ENCODE assay signal across 24 cellular contexts in the genomic region with DNA sequence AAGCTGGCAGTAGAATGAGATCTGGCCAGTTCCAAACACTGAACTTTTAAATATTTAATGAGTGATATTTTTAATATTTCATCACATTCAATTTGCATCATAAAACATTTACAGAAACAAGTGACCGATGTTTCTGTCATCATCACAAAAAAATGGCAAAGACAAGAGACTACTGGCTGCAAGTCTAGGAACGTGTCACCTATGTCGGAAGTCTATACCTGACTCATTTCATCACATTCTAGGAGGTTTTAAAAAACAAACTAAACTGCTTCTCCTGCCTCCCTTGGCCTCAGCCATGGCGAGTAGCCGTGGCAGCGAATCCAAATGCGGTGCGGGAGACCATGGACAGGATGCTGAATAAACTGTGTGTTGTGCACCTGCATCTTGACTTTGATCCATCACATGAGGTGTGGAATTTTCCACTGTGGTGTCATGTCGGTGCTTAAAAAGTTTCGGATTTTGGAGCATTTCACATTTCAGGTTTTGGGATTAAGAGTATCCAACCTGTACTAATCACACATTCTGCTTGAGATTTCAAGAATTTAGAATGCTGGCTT.
"Had no signal": no experiment of that assay in that cellular context is flagged by ENCODE, and none has a peak within 500 bp of the region (broad histone marks: within the 10 kb centered on the region; RNA-seq: fewer than 3 reads in every experiment).

No MANE protein-coding gene starts in this region.

- H3K27me3 Mint-ChIP-seq: activated naive CD4-positive, alpha-beta T cell treated with anti-CD3 and anti-CD28 coated beads, Interleukin-2, amount 50 U/mL, for 24 hours; brain; naive thymus-derived CD8-positive, alpha-beta T cell; progenitor cell of endocrine pancreas had no signal

- H3K4me1 Mint-ChIP-seq: endodermal cell, mesothelial cell of epicardium had no signal

- H3K4me3 Mint-ChIP-seq: activated naive CD4-positive, alpha-beta T cell treated with anti-CD3 and anti-CD28 coated beads, Interleukin-2, amount 50 U/mL, for 24 hours; brain; endodermal cell; immature natural killer cell; mesothelial cell of epicardium; naive thymus-derived CD8-positive, alpha-beta T cell; neural progenitor cell had no signal

- H3K4me1 ChIP-seq: colonic mucosa, left ventricle myocardium inferior, neural progenitor cell, right atrium auricular region, tibial artery had no signal

- H3K9me3 Mint-ChIP-seq: activated naive CD4-positive, alpha-beta T cell treated with anti-CD3 and anti-CD28 coated beads, Interleukin-2, amount 50 U/mL, for 24 hours; brain; endodermal cell; immature natural killer cell; mesothelial cell of epicardium; naive thymus-derived CD8-positive, alpha-beta T cell; neural progenitor cell had no signal

- H3K27ac ChIP-seq: colonic mucosa, left ventricle myocardium inferior, neural progenitor cell, right atrium auricular region, tibial artery had no signal

- H3K27ac Mint-ChIP-seq: activated naive CD4-positive, alpha-beta T cell treated with anti-CD3 and anti-CD28 coated beads, Interleukin-2, amount 50 U/mL, for 24 hours; endodermal cell; immature natural killer cell; mesothelial cell of epicardium; neural progenitor cell; progenitor cell of endocrine pancreas had no signal

- DNase-seq: activated CD4-positive, alpha-beta T cell treated with anti-CD3 and anti-CD28 coated beads for 1 hour; activated CD4-positive, alpha-beta T cell treated with anti-CD3 and anti-CD28 coated beads, Interleukin-2, amount 50 U/mL, for 4 hours; activated gamma-delta T cell treated with Interleukin-2 at 50 U/mL for 16 hours; activated T-cell treated with anti-CD3 and anti-CD28 coated beads for 4 hours; aorta; colonic mucosa; endodermal cell; foreskin fibroblast; immature natural killer cell; kidney glomerular epithelial cell; left ventricle myocardium inferior; naive thymus-derived CD8-positive, alpha-beta T cell; stimulated activated CD4-positive, alpha-beta T cell treated with anti-CD3 and anti-CD28 coated beads, Interleukin-4, amount 100 ng/mL, for 24 hours; stimulated activated naive CD8-positive, alpha-beta T cell treated with anti-CD3 and anti-CD28 coated beads, Interleukin-15, Interleukin-2, amounts not matched to agents 100 U/mL and 50 U/mL, for 24 hours; T-helper 1 cell; tibial artery had no signal

- H3K9me3 ChIP-seq: colonic mucosa, left ventricle myocardium inferior, right atrium auricular region, tibial artery had no signal

- H3K27me3 ChIP-seq: colonic mucosa, neural progenitor cell, right atrium auricular region, tibial artery had no signal

- H3K36me3 ChIP-seq: colonic mucosa, left ventricle myocardium inferior, neural progenitor cell, right atrium auricular region, tibial artery had no signal

- ATAC-seq: naive thymus-derived CD8-positive, alpha-beta T cell; stimulated activated naive CD8-positive, alpha-beta T cell treated with anti-CD3 and anti-CD28 coated beads, Interleukin-15, Interleukin-2, amounts not matched to agents 100 U/mL and 50 U/mL, for 24 hours had no signal

- FAIRE-seq: TTC549, urothelium cell line had no signal

- H3K36me3 Mint-ChIP-seq: activated naive CD4-positive, alpha-beta T cell treated with anti-CD3 and anti-CD28 coated beads, Interleukin-2, amount 50 U/mL, for 24 hours; immature natural killer cell had no signal

- H3K4me3 ChIP-seq: colonic mucosa, left ventricle myocardium inferior, neural progenitor cell, right atrium auricular region, tibial artery had no signal
